In genomic region chr18:79092869-79093268, GRCh38 we compare ENCODE assay signal across 23 cellular contexts. TPM values are rescaled to one million over a fixed set of nuclear protein-coding genes. Genes with fewer than 3 reads are reported as not detected.
DNase-seq lines count a peak whose midpoint lies in the region; ATAC-seq, FAIRE-seq and TF ChIP-seq lines count a peak whose summit lies in the region.
"Had no signal": no experiment of that assay in that cellular context is flagged by ENCODE, and none has a peak within 500 bp of the region (broad histone marks: within the 10 kb centered on the region; RNA-seq: fewer than 3 reads in every experiment).

No MANE protein-coding gene starts in this region.

- no peak overlapping the region for H3K9ac ChIP-seq in HepG2 (ENCODE audit: insufficient read depth, low read depth, low read length)
- H3K9ac ChIP-seq: GM23248 had no signal

- H3K4me2 ChIP-seq in HepG2 (ENCODE audit: low read depth, low read length) (no peak overlapping the region), hepatocyte (no peak overlapping the region)
- H3K4me2 ChIP-seq: A549 had no signal

- no peak for ATAC-seq in HepG2
- ATAC-seq in right lobe of liver, result no peak
- ATAC-seq in stimulated activated effector memory CD8-positive, alpha-beta T cell treated with anti-CD3 and anti-CD28 coated beads, Interleukin-12 subunit alpha, Interleukin-12 subunit beta, amount 100 ng/mL, for 72 hours, result peak; percentile 49
- ATAC-seq in SK-N-SH treated with all-trans-retinoic acid at 6 μM for 48 hours, result no peak
- ATAC-seq: A549, GM12878, Right ventricle myocardium inferior had no signal

- POLR2A ChIA-PET in HepG2 (lab: Yijun Ruan, JAX), result no interaction called here

- FAIRE-seq in HepG2 (lab: Jason Lieb, UNC) (no peak), GM12891 (lab: Jason Lieb, UNC) (no peak)
- FAIRE-seq: A549, GM12878 had no signal

- H3K9me2 ChIP-seq in hepatocyte (replicated peaks; ENCODE audit: insufficient read depth), result no peaks in the 10 kb centered on the region

- TF ChIP-seq CTCF in HepG2 (CRISPR knock-in tag; IDR thresholded peaks at IDR 0.05) (no peak), right lobe of liver (IDR thresholded peaks at IDR 0.05) (no peak), hepatocyte (IDR thresholded peaks at IDR 0.05; ENCODE audit: poor library complexity) (no peak)

- H3K27ac ChIP-seq in HepG2 (ENCODE audit: extremely low read length, insufficient read depth, low read length), result no peak overlapping the region
- H3K27ac ChIP-seq in right lobe of liver, result no peak overlapping the region
- H3K27ac ChIP-seq in epithelial cell of prostate, result no peak overlapping the region
- no peak overlapping the region for H3K27ac ChIP-seq in hepatocyte
- H3K27ac ChIP-seq: A549, GM23248, SJSA1 had no signal

- no peaks in the 10 kb centered on the region for H3K9me3 ChIP-seq in HepG2 (ENCODE audit: low read length)
- H3K9me3 ChIP-seq in right lobe of liver, result no peaks in the 10 kb centered on the region
- no peaks in the 10 kb centered on the region for H3K9me3 ChIP-seq in hepatocyte (ENCODE audit: low read depth)
- H3K9me3 ChIP-seq: BE2C, MG63, SJSA1 had no signal

- no TSS peak for BruUV-seq in HepG2 (replicated peaks; lab: Mats Ljungman, UMichigan)

- H3K79me2 ChIP-seq in HepG2 (ENCODE audit: insufficient read depth, low read length) (peaks cover 50% of the 10 kb centered on the region), hepatocyte (peaks cover 82% of the 10 kb centered on the region)

- no peaks in the 10 kb centered on the region; a peak in 1 of 5 replicates for H3K27me3 ChIP-seq in HepG2 (ENCODE audit: control insufficient read depth in 1 of 2, insufficient read depth in 2 of 2, low read length in 2 of 2)
- H3K27me3 ChIP-seq in right lobe of liver, result no peaks in the 10 kb centered on the region
- no peaks in the 10 kb centered on the region for H3K27me3 ChIP-seq in hepatocyte
- H3K27me3 ChIP-seq: BE2C, MG63, SJSA1 had no signal

- TF ChIP-seq POLR2A in HepG2 (IDR thresholded peaks at IDR 0.05; ENCODE audit: insufficient read depth in 1 of 2, low read depth in 2 of 2, low read length in 2 of 2) (no peak), right lobe of liver (IDR thresholded peaks at IDR 0.05) (no peak), GM12891 (IDR thresholded peaks at IDR 0.05; ENCODE audit: low read depth, low read length) (no peak)

- TF ChIP-seq EP300 in HepG2 (IDR thresholded peaks at IDR 0.05; ENCODE audit: low read depth in 2 of 2, low read length in 2 of 2), result no peak
- no peak for TF ChIP-seq EP300 in HepG2 (CRISPR knock-in tag; IDR thresholded peaks at IDR 0.05; ENCODE audit: borderline replicate concordance)

- no peak overlapping the region for H3K4me3 Mint-ChIP-seq in stimulated activated effector memory CD8-positive, alpha-beta T cell treated with anti-CD3 and anti-CD28 coated beads, Interleukin-12 subunit alpha, Interleukin-12 subunit beta, amount 100 ng/mL, for 72 hours
- H3K4me3 Mint-ChIP-seq: H9 had no signal

- H3K36me3 Mint-ChIP-seq in stimulated activated effector memory CD8-positive, alpha-beta T cell treated with anti-CD3 and anti-CD28 coated beads, Interleukin-12 subunit alpha, Interleukin-12 subunit beta, amount 100 ng/mL, for 72 hours, result peaks cover 8% of the 10 kb centered on the region

- CTCF ChIA-PET in HepG2 (lab: Yijun Ruan, JAX; ENCODE audit: low intra/inter-chr PET ratio, low total read pairs), result no interaction called here

- peaks cover 28% of the 10 kb centered on the region for H3K4me1 ChIP-seq in HepG2 (ENCODE audit: insufficient read depth, low read length)
- peaks cover 0 to 5% (median 0%) of the 10 kb centered on the region in 4 donors for H3K4me1 ChIP-seq in right lobe of liver
- peaks cover 4% of the 10 kb centered on the region for H3K4me1 ChIP-seq in hepatocyte (ENCODE audit: insufficient read depth)
- H3K4me1 ChIP-seq: A549, BE2C, SJSA1 had no signal

- in situ Hi-C loops in HepG2 (cut with HindIII; ENCODE audit: extremely low pct_ligation_motif_present, low pct_unique_long_range_greater_than_20kb), result no loop called here

- DNase-seq in HepG2 (ENCODE audit: low spot score) (no peak), right lobe of liver (no peak), SW480 (ENCODE audit: low spot score) (peak; percentile 13), epithelial cell of prostate (ENCODE audit: low read depth, low spot score) (peak; percentile 14), hepatocyte (ENCODE audit: low spot score) (no peak), GM12891 (ENCODE audit: insufficient read length, low spot score) (no peak)
- DNase-seq in stimulated activated effector memory CD8-positive, alpha-beta T cell treated with anti-CD3 and anti-CD28 coated beads, Interleukin-12 subunit alpha, Interleukin-12 subunit beta, amount 100 ng/mL, for 72 hours (ENCODE audit: low spot score in 2 of 2), result no peak
- DNase-seq: BE2C; DMS79; GM23248; H9; Karpas-422; MG63; NCI-H1048; NCI-H1436; NCI-H187 treated with DMSO at 0.1 percent for 48 hours; NCI-H774; NK-92 treated with Interleukin-12 subunit alpha and Interleukin-12 subunit beta, amount 100 ng/mL, for 24 hours had no signal

- H4K20me1 ChIP-seq in HepG2 (ENCODE audit: insufficient read depth, low read length) (peaks cover 2% of the 10 kb centered on the region; the same call in 1 of the 2 replicates), hepatocyte (ENCODE audit: insufficient read depth, poor library complexity, severe bottlenecking) (peaks cover 10% of the 10 kb centered on the region)

- intact Hi-C loops in HepG2 (cut with micrococcal nuclease; ENCODE audit: unreplicated experiment) (no loop called here), right lobe of liver (cut with DNase I) (no loop called here)

- peaks cover 8% of the 10 kb centered on the region for H3K9me3 Mint-ChIP-seq in stimulated activated effector memory CD8-positive, alpha-beta T cell treated with anti-CD3 and anti-CD28 coated beads, Interleukin-12 subunit alpha, Interleukin-12 subunit beta, amount 100 ng/mL, for 72 hours

- peaks cover 38% of the 10 kb centered on the region for H3K4me1 Mint-ChIP-seq in stimulated activated effector memory CD8-positive, alpha-beta T cell treated with anti-CD3 and anti-CD28 coated beads, Interleukin-12 subunit alpha, Interleukin-12 subunit beta, amount 100 ng/mL, for 72 hours

- no peak overlapping the region for H3K27ac Mint-ChIP-seq in stimulated activated effector memory CD8-positive, alpha-beta T cell treated with anti-CD3 and anti-CD28 coated beads, Interleukin-12 subunit alpha, Interleukin-12 subunit beta, amount 100 ng/mL, for 72 hours
- H3K27ac Mint-ChIP-seq: H9 had no signal

- H3K4me3 ChIP-seq in HepG2 (replicated peaks in 1 of 3; ENCODE audit: insufficient read depth in 1 of 3, low read depth in 2 of 3, low read length in 3 of 3), result no peak overlapping the region
- H3K4me3 ChIP-seq in right lobe of liver, result no peak overlapping the region
- H3K4me3 ChIP-seq in hepatocyte, result no peak overlapping the region
- H3K4me3 ChIP-seq: A549, GM12878, GM23248, MG63, SJSA1 had no signal

- 92% methylated on average over 3 of the region's 3 CpGs for WGBS in HepG2 (ENCODE audit: low lambda C conversion rate)
- WGBS in right lobe of liver (ENCODE audit: insufficient coverage, low coverage, low lambda C conversion rate, missing lambda C conversion rate), result 87% methylated on average over 3 of the region's 3 CpGs
- 83% methylated on average over 3 of the region's 3 CpGs for WGBS in hepatocyte (ENCODE audit: low lambda C conversion rate, missing lambda C conversion rate)

- no peak for TF ChIP-seq RAD21 in HepG2 (CRISPR knock-in tag; IDR thresholded peaks at IDR 0.05)

- no peak overlapping the region for H2AFZ ChIP-seq in HepG2 (ENCODE audit: low read length)
- no peak overlapping the region for H2AFZ ChIP-seq in hepatocyte
- H2AFZ ChIP-seq: GM23248 had no signal

- H3K36me3 ChIP-seq in HepG2 (replicated peaks in 1 of 2; ENCODE audit: control insufficient read depth in 1 of 2, insufficient read depth in 2 of 2, low read length in 2 of 2) (no peaks in the 10 kb centered on the region), right lobe of liver (no peaks in the 10 kb centered on the region), hepatocyte (replicated peaks; ENCODE audit: insufficient read depth, low read depth) (no peaks in the 10 kb centered on the region)
- H3K36me3 ChIP-seq: BE2C, MG63, SJSA1 had no signal

TF ChIP-seq in HepG2, 621 proteins besides CTCF, POLR2A, EP300 and RAD21 (continues in another document):
- no peak for TF ChIP-seq MEIS2 (CRISPR knock-in tag; IDR thresholded peaks at IDR 0.05)
- no peak for TF ChIP-seq ELF1 (CRISPR knock-in tag; IDR thresholded peaks at IDR 0.05)

TF ChIP-seq in SK-N-SH treated with all-trans-retinoic acid at 6 μM for 48 hours, 23 proteins besides CTCF, POLR2A, EP300 and RAD21 (continues in another document):
- TF ChIP-seq GLIS3 (CRISPR knock-in tag; IDR thresholded peaks at IDR 0.05), result no peak
- TF ChIP-seq ZC3H10 (CRISPR knock-in tag; IDR thresholded peaks at IDR 0.05), result no peak

TF ChIP-seq in GM12891, 5 proteins besides CTCF, POLR2A, EP300 and RAD21:
- TF ChIP-seq POU2F2 (IDR thresholded peaks at IDR 0.05; ENCODE audit: low read depth, low read length) (no peak), SPI1 (IDR thresholded peaks at IDR 0.05; ENCODE audit: low read depth, low read length) (no peak)

RNA-seq across cellular contexts. Expression of gene ATP9B, which starts 23.7 kb away (rescaled TPM):
- total RNA-seq in HepG2 (2016; rRNA removed; fragmentation: Illumina TruSeq; extraction: Trizol), result 4.3 and 10.8 TPM in 2 replicates
- 19.2 and 23.0 TPM in 2 replicates for total RNA-seq in HepG2 (2016; cell fraction: cytosol; rRNA removed; fragmentation: Illumina TruSeq; extraction: Trizol; ENCODE audit: low read depth)
- 4.0 and 10.9 TPM in 2 replicates for total RNA-seq in HepG2 (2016; cell fraction: insoluble cytoplasmic fraction; rRNA removed; fragmentation: Illumina TruSeq; extraction: Trizol)
- total RNA-seq in HepG2 (2016; cell fraction: membrane; rRNA removed; fragmentation: Illumina TruSeq; extraction: Trizol), result 7.6 and 9.0 TPM in 2 replicates
- 31.4 and 36.1 TPM in 2 replicates for total RNA-seq in HepG2 (2016; cell fraction: nucleus; rRNA removed; fragmentation: Illumina TruSeq; extraction: Trizol)
- polyA plus RNA-seq in HepG2 (2011; rRNA removed), result 10.7 and 11.3 TPM in 2 replicates
- 8.3 and 9.2 TPM in 2 replicates for polyA plus RNA-seq in HepG2 (2011; cell fraction: cytosol; rRNA removed)
- 28.3 and 29.0 TPM in 2 replicates for polyA plus RNA-seq in HepG2 (2011; cell fraction: nucleus; rRNA removed)
- polyA plus RNA-seq in HepG2 (2012), result 6.2 and 6.9 TPM in 2 replicates
- 1.4 and 2.1 TPM in 2 replicates for polyA plus RNA-seq in HepG2 (2016; cell fraction: cytosol; fragmentation: Illumina TruSeq; extraction: Trizol; ENCODE audit: low read depth)
- polyA plus RNA-seq in HepG2 (2016; cell fraction: insoluble cytoplasmic fraction; fragmentation: Illumina TruSeq; extraction: Trizol; ENCODE audit: low read depth), result 3.1 and 4.5 TPM in 2 replicates
- 2.1 and 3.2 TPM in 2 replicates for polyA plus RNA-seq in HepG2 (2016; cell fraction: membrane; fragmentation: Illumina TruSeq; extraction: Trizol; ENCODE audit: low read depth)
- 18.6 and 20.3 TPM in 2 replicates for polyA plus RNA-seq in HepG2 (2016; cell fraction: nucleus; fragmentation: Illumina TruSeq; extraction: Trizol; ENCODE audit: insufficient read depth, low read depth)
- polyA minus RNA-seq in HepG2 (2011; rRNA and poly(A)+ RNA removed; ENCODE audit: low replicate concordance), result 19.4 and 72.1 TPM in 2 replicates
- 9.4 TPM in 2 replicates for polyA minus RNA-seq in HepG2 (2011; cell fraction: cytosol; rRNA and poly(A)+ RNA removed)
- polyA minus RNA-seq in HepG2 (2011; cell fraction: nucleus; rRNA and poly(A)+ RNA removed), result 87.2 and 120 TPM in 2 replicates
- 10 to 100 TPM; 13.6 to 25.7 (median 14.5) TPM for total RNA-seq in right lobe of liver
- 16.9 and 23.8 TPM in 2 replicates for total RNA-seq in hepatocyte
- 12.9 and 14.6 TPM in 2 replicates for polyA plus RNA-seq in hepatocyte
- polyA plus RNA-seq in GM12891 (2012; ENCODE audit: low read depth, missing spikeins), result 7.3 TPM

Comparison
In these comparisons a context has a peak if more than half of its experiments do, and no peak if none do; other contexts are left out.
1. DNase-seq: peak in SW480 (single experiment) and epithelial cell of prostate (single experiment); none in HepG2 (single experiment), right lobe of liver (0 of 3), stimulated activated effector memory CD8-positive, alpha-beta T cell treated with anti-CD3 and anti-CD28 coated beads, Interleukin-12 subunit alpha, Interleukin-12 subunit beta, amount 100 ng/mL, for 72 hours (0 of 2), hepatocyte (single experiment) and GM12891 (single experiment).